In genomic region chr12:77685112-77685511, GRCh38 we compare ENCODE assay signal across 8 cellular contexts.
DNase-seq lines count a peak whose midpoint lies in the region; ATAC-seq and TF ChIP-seq lines count a peak whose summit lies in the region.

No MANE protein-coding gene starts in this region.

- H3K4me3 ChIP-seq in WERI-Rb-1 (ENCODE audit: low read depth, low read length) = no peak overlapping the region
- no peak overlapping the region for H3K4me3 ChIP-seq in cardiac muscle cell

- DNase-seq in AG09319 (ENCODE audit: extremely low read depth, low read depth) (peak; percentile 64), NCI-H2107 treated with DMSO at 0.1 percent for 48 hours (lab: John Stamatoyannopoulos, UW; ENCODE audit: unreplicated experiment) (peak; percentile 21), WERI-Rb-1 (peak; percentile 77), cardiac muscle cell (ENCODE audit: low read depth in 1 of 2, low spot score in 1 of 2) (peak; percentile 83 to 86), putamen (ENCODE audit: low spot score) (peak; percentile 65)
- no peak for DNase-seq in stimulated activated CD4-positive, alpha-beta T cell treated with anti-CD3 and anti-CD28 coated beads, Interleukin-12 subunit alpha, Interleukin-12 subunit beta, amount 100 ng/mL, for 4 hours

- TF ChIP-seq CTCF in AG09319 (IDR thresholded peaks at IDR 0.05; ENCODE audit: low read depth, low read length) (peak; percentile 70), WERI-Rb-1 (IDR thresholded peaks at IDR 0.05; ENCODE audit: low read depth, low read length) (peak; percentile 69), cardiac muscle cell (IDR thresholded peaks at IDR 0.05; ENCODE audit: low read depth, low read length) (peak; percentile 73)

- H3K27ac ChIP-seq in WERI-Rb-1 = no peak overlapping the region
- H3K27ac ChIP-seq in cardiac muscle cell = no peak overlapping the region

- H3K9me3 ChIP-seq in WERI-Rb-1 (ENCODE audit: severe bottlenecking) (no peaks in the 10 kb centered on the region), cardiac muscle cell (ENCODE audit: low read depth) (no peaks in the 10 kb centered on the region)

- ATAC-seq in GM18867 (IDR thresholded peaks at IDR 0.05; ENCODE audit: unreplicated experiment) (peak; percentile 72), HG03139 (IDR thresholded peaks at IDR 0.05; ENCODE audit: unreplicated experiment) (peak; percentile 91)

- no peaks in the 10 kb centered on the region for H3K4me1 ChIP-seq in cardiac muscle cell (ENCODE audit: low read depth)

- H3K27me3 ChIP-seq in WERI-Rb-1 (ENCODE audit: insufficient read depth, low read depth, severe bottlenecking) (no peaks in the 10 kb centered on the region), cardiac muscle cell (no peaks in the 10 kb centered on the region)

- no peaks in the 10 kb centered on the region for H3K36me3 ChIP-seq in WERI-Rb-1
- H3K36me3 ChIP-seq in cardiac muscle cell = no peaks in the 10 kb centered on the region
